1 cellular context compared by ENCODE assay signal in genomic region chr19:8050274-8051096, GRCh38.
TF ChIP-seq lines count a peak whose summit lies in the region.

No MANE protein-coding gene starts in this region.

TF ChIP-seq in K562, 482 proteins besides CTCF, POLR2A, EP300 and RAD21 (continued from another document and continues in another):
- TF ChIP-seq FOXO4 (CRISPR knock-in tag; IDR thresholded peaks at IDR 0.05) (no peak), FOXA1 (IDR thresholded peaks at IDR 0.05; ENCODE audit: borderline replicate concordance) (no peak), SIN3A (IDR thresholded peaks at IDR 0.05; ENCODE audit: borderline replicate concordance in 2 of 2, control insufficient read depth in 1 of 2, low read depth in 2 of 2, low read length in 2 of 2) (no peak; a peak in 1 of 4 replicates), PCBP1 (IDR thresholded peaks at IDR 0.05; ENCODE audit: low read depth, low read length, poor library complexity, severe bottlenecking) (peak; percentile 74), ZNF609 (CRISPR knock-in tag; IDR thresholded peaks at IDR 0.05; ENCODE audit: borderline replicate concordance) (no peak), TOE1 (IDR thresholded peaks at IDR 0.05; ENCODE audit: borderline replicate concordance) (no peak), TOE1 (CRISPR knock-in tag; IDR thresholded peaks at IDR 0.05; ENCODE audit: borderline replicate concordance, low read depth) (no peak), CHD2 (IDR thresholded peaks at IDR 0.05; ENCODE audit: low read depth, low read length) (no peak), ZNF354B (CRISPR knock-in tag; IDR thresholded peaks at IDR 0.05) (no peak), MAFG (tag; conservative IDR thresholded peaks at IDR 0.05) (no peak), MXI1 (IDR thresholded peaks at IDR 0.05; ENCODE audit: low read depth, low read length) (0 out of 2 replicates have a peak, but pooled peaks have one; percentile 49), RCOR1 (IDR thresholded peaks at IDR 0.05; ENCODE audit: borderline replicate concordance in 1 of 2, low read depth in 2 of 2, low read length in 2 of 2) (peak in 1 of 2 experiments; percentile 30; a peak in 2 of 4 replicates), CEBPZ (IDR thresholded peaks at IDR 0.05; ENCODE audit: borderline replicate concordance, low read depth, low read length) (no peak), CTBP1 (IDR thresholded peaks at IDR 0.05; ENCODE audit: borderline replicate concordance) (0 out of 2 replicates have a peak, but pooled peaks have one; percentile 45), ZFPM2 (CRISPR knock-in tag; IDR thresholded peaks at IDR 0.05) (no peak), HDAC1 (IDR thresholded peaks at IDR 0.05) (peak in 1 of 2 experiments; percentile 59; a peak in 2 of 4 replicates), E2F6 (IDR thresholded peaks at IDR 0.05; ENCODE audit: borderline replicate concordance in 1 of 2, extremely low read depth in 1 of 2, insufficient read depth in 1 of 2, insufficient read length in 1 of 2, low read depth in 1 of 2, low read length in 1 of 2, poor library complexity in 1 of 2, severe bottlenecking in 1 of 2) (peak; percentile 63 to 67), SPI1 (IDR thresholded peaks at IDR 0.05; ENCODE audit: borderline replicate concordance, low read depth, low read length) (peak; percentile 14; the same call in 1 of the 2 replicates), NFXL1 (CRISPR knock-in tag; IDR thresholded peaks at IDR 0.05) (no peak), ZNF133 (CRISPR knock-in tag; IDR thresholded peaks at IDR 0.05) (no peak), RBFOX2 (IDR thresholded peaks at IDR 0.05; ENCODE audit: low read depth, low read length) (peak; percentile 89), SUPT5H (IDR thresholded peaks at IDR 0.05) (peak; percentile 84; the same call in 1 of the 2 replicates), SNRNP70 (optimal IDR thresholded peaks at IDR 0.05; ENCODE audit: low read depth, low read length) (no peak), LCOR (CRISPR knock-in tag; IDR thresholded peaks at IDR 0.05) (peak; percentile 75; the same call in 1 of the 2 replicates), ZFP36 (IDR thresholded peaks at IDR 0.05; ENCODE audit: low read depth, low read length, partially characterized antibody) (peak; percentile 77), PBX2 (CRISPR knock-in tag; IDR thresholded peaks at IDR 0.05; ENCODE audit: low read depth) (0 out of 2 replicates have a peak, but pooled peaks have one; percentile 8), PBX2 (tag; conservative IDR thresholded peaks at IDR 0.05; ENCODE audit: low read depth) (peak; percentile 94), ESRRA (IDR thresholded peaks at IDR 0.05; ENCODE audit: borderline replicate concordance, low read depth) (peak; percentile 57), ZBTB7A (IDR thresholded peaks at IDR 0.05; ENCODE audit: borderline replicate concordance, control insufficient read depth, low read depth, low read length) (no peak), BACH1 (tag; IDR thresholded peaks at IDR 0.05) (no peak), RFX1 (IDR thresholded peaks at IDR 0.05) (no peak), CAMTA2 (CRISPR knock-in tag; conservative IDR thresholded peaks at IDR 0.05) (no peak), ZNF280A (IDR thresholded peaks at IDR 0.05; ENCODE audit: low read depth, partially characterized antibody) (no peak), ZNF77 (CRISPR knock-in tag; IDR thresholded peaks at IDR 0.05) (no peak), YY1 (IDR thresholded peaks at IDR 0.05; ENCODE audit: borderline replicate concordance in 1 of 3, control insufficient read depth in 1 of 3, extremely low read depth in 1 of 3, insufficient read depth in 3 of 3, insufficient read length in 1 of 3, insufficient replicate concordance in 2 of 3, low read depth in 1 of 3, low read length in 2 of 3) (peak in 1 of 3 experiments; percentile 32), USF1 (CRISPR knock-in tag; IDR thresholded peaks at IDR 0.05) (peak; percentile 60), NFIX (CRISPR knock-in tag; IDR thresholded peaks at IDR 0.05; ENCODE audit: low read depth) (no peak), GABPB2 (CRISPR knock-in tag; conservative IDR thresholded peaks at IDR 0.05) (no peak), TEAD4 (IDR thresholded peaks at IDR 0.05; ENCODE audit: low read length) (peak; percentile 32; the same call in 1 of the 2 replicates), TEAD4 (CRISPR knock-in tag; IDR thresholded peaks at IDR 0.05; ENCODE audit: borderline replicate concordance) (no peak), CREB1 (IDR thresholded peaks at IDR 0.05) (0 out of 2 replicates have a peak, but pooled peaks have one; percentile 31), CREB1 (CRISPR knock-in tag; IDR thresholded peaks at IDR 0.05) (no peak; the same call in 1 of the 2 replicates), E2F1 (CRISPR knock-in tag; IDR thresholded peaks at IDR 0.05) (peak; percentile 65; the same call in 1 of the 2 replicates), PHF21A (IDR thresholded peaks at IDR 0.05; ENCODE audit: borderline replicate concordance, low read depth) (no peak), TAL1 (IDR thresholded peaks at IDR 0.05) (0 out of 2 replicates have a peak, but pooled peaks have one; percentile 15), TFAP4 (CRISPR knock-in tag; IDR thresholded peaks at IDR 0.05; ENCODE audit: borderline replicate concordance) (peak; percentile 92), GATA2 (CRISPR knock-in tag; IDR thresholded peaks at IDR 0.05) (no peak)
